24 cellular contexts compared by ENCODE assay signal in the genomic region with DNA sequence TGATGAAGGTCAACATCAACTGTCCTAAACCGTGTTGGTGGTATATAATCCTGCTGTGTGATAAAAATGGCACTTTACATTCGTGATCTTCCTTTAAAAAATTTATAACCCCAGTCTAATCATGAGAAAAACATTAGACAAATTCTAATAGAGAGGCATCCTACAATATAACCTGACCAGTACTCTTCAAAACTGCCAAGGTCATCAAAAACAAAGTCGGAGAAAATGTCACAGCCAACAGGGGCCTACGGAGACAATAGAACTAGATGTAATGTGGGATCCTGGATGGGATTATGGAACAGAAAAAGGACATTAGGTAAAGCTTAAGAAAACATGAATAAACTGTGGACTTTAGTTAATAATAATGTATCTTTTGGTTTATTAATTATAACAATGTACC. TPM values are rescaled to one million over a fixed set of nuclear protein-coding genes. Genes with fewer than 3 reads are reported as not detected.
DNase-seq lines count a peak whose midpoint lies in the region; ATAC-seq, FAIRE-seq and TF ChIP-seq lines count a peak whose summit lies in the region.
"Had no signal": no experiment of that assay in that cellular context is flagged by ENCODE, and none has a peak within 500 bp of the region (broad histone marks: within the 10 kb centered on the region; RNA-seq: fewer than 3 reads in every experiment).

No MANE protein-coding gene starts in this region.

- no peak overlapping the region for H3K27ac ChIP-seq in HepG2 (ENCODE audit: extremely low read length, insufficient read depth, low read length)
- H3K27ac ChIP-seq in right lobe of liver = no peak overlapping the region
- H3K27ac ChIP-seq in Karpas-422 (ENCODE audit: low read length) = no peak overlapping the region
- no peak overlapping the region for H3K27ac ChIP-seq in H1 (ENCODE audit: low read depth, low read length)
- no peak overlapping the region for H3K27ac ChIP-seq in suprapubic skin
- no peak overlapping the region for H3K27ac ChIP-seq in heart right ventricle
- H3K27ac ChIP-seq: 22Rv1, BLaER1 had no signal

- H3K27me3 ChIP-seq in HepG2 (ENCODE audit: control insufficient read depth in 1 of 2, insufficient read depth in 2 of 2, low read length in 2 of 2) (no peaks in the 10 kb centered on the region), right lobe of liver (no peaks in the 10 kb centered on the region), Karpas-422 (ENCODE audit: low read length) (no peaks in the 10 kb centered on the region), H1 (replicated peaks in 1 of 4; ENCODE audit: control insufficient read depth in 3 of 4, extremely low read depth in 1 of 4, insufficient read depth in 3 of 4, low read length in 3 of 4) (no peaks in the 10 kb centered on the region), suprapubic skin (no peaks in the 10 kb centered on the region), heart right ventricle (no peaks in the 10 kb centered on the region)
- H3K27me3 ChIP-seq: BE2C, BLaER1 had no signal

- no peak overlapping the region for H2BK120ac ChIP-seq in H1 (replicated peaks; ENCODE audit: low read depth, low read length)

- no peak overlapping the region for H3K4ac ChIP-seq in H1 (replicated peaks; ENCODE audit: insufficient read length, low read depth, low read length)

- POLR2A ChIA-PET in HepG2 (lab: Yijun Ruan, JAX) (no interaction called here), H1 (lab: Charles Lee; ENCODE audit: partially characterized antibody) (no interaction called here)

- H3K79me1 ChIP-seq in H1 (ENCODE audit: low read depth, low read length) = no peaks in the 10 kb centered on the region

- H3K9me2 ChIP-seq in Karpas-422 (replicated peaks; ENCODE audit: insufficient read depth, low read length) = no peaks in the 10 kb centered on the region

- H3K18ac ChIP-seq in H1 (ENCODE audit: extremely low read depth, low read length) = no peak overlapping the region

- no peak overlapping the region for H2AFZ ChIP-seq in HepG2 (ENCODE audit: low read length)
- H2AFZ ChIP-seq in Karpas-422 (ENCODE audit: low read length) = no peak overlapping the region
- no peak overlapping the region for H2AFZ ChIP-seq in H1 (ENCODE audit: low read length)

- H4K91ac ChIP-seq in H1 (replicated peaks; ENCODE audit: insufficient read length, low read length) = no peak overlapping the region

- FAIRE-seq in HepG2 (lab: Jason Lieb, UNC) = no peak
- no peak for FAIRE-seq in H1 (lab: Jason Lieb, UNC)
- FAIRE-seq: GM12878, GM12892, GM18507 had no signal

- no peak overlapping the region for H2BK20ac ChIP-seq in H1 (ENCODE audit: low read length)

- TF ChIP-seq POLR2A in HepG2 (IDR thresholded peaks at IDR 0.05; ENCODE audit: insufficient read depth in 1 of 2, low read depth in 2 of 2, low read length in 2 of 2) (no peak), right lobe of liver (IDR thresholded peaks at IDR 0.05) (no peak), H1 (IDR thresholded peaks at IDR 0.05; ENCODE audit: control extremely low read depth in 1 of 2, low read depth in 2 of 2, low read length in 2 of 2) (no peak), suprapubic skin (IDR thresholded peaks at IDR 0.05) (no peak)

- no peak overlapping the region for H2AK5ac ChIP-seq in H1 (ENCODE audit: low read depth, low read length)

- BruUV-seq in HepG2 (replicated peaks; lab: Mats Ljungman, UMichigan) = no TSS peak

- peaks cover 5% of the 10 kb centered on the region; the same call in 1 of the 2 replicates for H3K4me1 ChIP-seq in HepG2 (ENCODE audit: insufficient read depth, low read length)
- no peaks in the 10 kb centered on the region for H3K4me1 ChIP-seq in right lobe of liver
- peaks cover 7% of the 10 kb centered on the region for H3K4me1 ChIP-seq in Karpas-422 (ENCODE audit: low read length)
- H3K4me1 ChIP-seq in H1 (replicated peaks in 1 of 4; ENCODE audit: control insufficient read depth in 3 of 4, insufficient read depth in 4 of 4, low read length in 3 of 4) = no peaks in the 10 kb centered on the region
- no peaks in the 10 kb centered on the region for H3K4me1 ChIP-seq in suprapubic skin
- no peaks in the 10 kb centered on the region for H3K4me1 ChIP-seq in heart right ventricle
- H3K4me1 ChIP-seq: BE2C had no signal

- H3K36me3 ChIP-seq in HepG2 (replicated peaks in 1 of 2; ENCODE audit: control insufficient read depth in 1 of 2, insufficient read depth in 2 of 2, low read length in 2 of 2) (no peaks in the 10 kb centered on the region), right lobe of liver (no peaks in the 10 kb centered on the region), Karpas-422 (ENCODE audit: insufficient read depth, low read length) (no peaks in the 10 kb centered on the region), H1 (ENCODE audit: control insufficient read depth in 2 of 4, insufficient read depth in 4 of 4, low read length in 3 of 4) (no peaks in the 10 kb centered on the region), suprapubic skin (no peaks in the 10 kb centered on the region), heart right ventricle (no peaks in the 10 kb centered on the region)
- H3K36me3 ChIP-seq: BE2C, BLaER1 had no signal

- CTCF ChIA-PET in HepG2 (lab: Yijun Ruan, JAX; ENCODE audit: low intra/inter-chr PET ratio, low total read pairs) = no interaction called here
- CTCF ChIA-PET in H1 (lab: Charles Lee; ENCODE audit: partially characterized antibody) = interaction anchor here (1.1 to 1.4 kb wide), 2 partner anchors 10 to 195 kb away, joined by 3 to 5 read pairs; no protein-coding TSS in a partner anchor

- H4K20me1 ChIP-seq in HepG2 (ENCODE audit: insufficient read depth, low read length) (no peaks in the 10 kb centered on the region), Karpas-422 (ENCODE audit: insufficient read depth, low read depth, low read length) (no peaks in the 10 kb centered on the region), H1 (replicated peaks in 1 of 2; ENCODE audit: control insufficient read depth in 1 of 2, insufficient read depth in 2 of 2, low read length in 2 of 2) (no peaks in the 10 kb centered on the region)
- H4K20me1 ChIP-seq: BLaER1 had no signal

- TF ChIP-seq EP300 in HepG2 (IDR thresholded peaks at IDR 0.05; ENCODE audit: low read depth in 2 of 2, low read length in 2 of 2) (no peak), HepG2 (CRISPR knock-in tag; IDR thresholded peaks at IDR 0.05; ENCODE audit: borderline replicate concordance) (no peak), H1 (IDR thresholded peaks at IDR 0.05; ENCODE audit: borderline replicate concordance in 1 of 2, low read depth in 2 of 2, low read length in 2 of 2) (no peak), suprapubic skin (IDR thresholded peaks at IDR 0.05) (no peak)

- ATAC-seq in HepG2 = no peak
- ATAC-seq in right lobe of liver = no peak
- ATAC-seq in heart right ventricle = no peak
- ATAC-seq: GM12878 had no signal

- H3K9ac ChIP-seq in HepG2 (ENCODE audit: insufficient read depth, low read depth, low read length) = no peak overlapping the region
- H3K9ac ChIP-seq in Karpas-422 (ENCODE audit: low read length) = no peak overlapping the region
- H3K9ac ChIP-seq in H1 (replicated peaks in 1 of 4; ENCODE audit: extremely low read depth in 1 of 4, low read depth in 3 of 4, low read length in 3 of 4) = no peak overlapping the region
- H3K9ac ChIP-seq: BLaER1 had no signal

- no peak overlapping the region for H3K56ac ChIP-seq in H1 (replicated peaks; ENCODE audit: insufficient read length, low read depth, low read length)

- H3K23ac ChIP-seq in H1 (ENCODE audit: insufficient read length) = no peak overlapping the region

- H3K4me3 ChIP-seq in HepG2 (replicated peaks in 1 of 3; ENCODE audit: insufficient read depth in 1 of 3, low read depth in 2 of 3, low read length in 3 of 3) (no peak overlapping the region), right lobe of liver (no peak overlapping the region), Karpas-422 (ENCODE audit: low read length) (no peak overlapping the region), H1 (ENCODE audit: extremely low read depth in 1 of 4, insufficient read depth in 2 of 4, low read depth in 3 of 4, low read length in 4 of 4) (no peak overlapping the region), suprapubic skin (no peak overlapping the region), heart right ventricle (no peak overlapping the region)
- H3K4me3 ChIP-seq: BLaER1, GM12878 had no signal

- H4K5ac ChIP-seq in H1 (ENCODE audit: insufficient read length, low read depth, low read length) = no peak overlapping the region

- no peak overlapping the region for H2BK15ac ChIP-seq in H1 (ENCODE audit: low read length)

- H3K23me2 ChIP-seq in H1 (ENCODE audit: low read depth, low read length) = no peaks in the 10 kb centered on the region

- no peak overlapping the region for H2BK12ac ChIP-seq in H1 (ENCODE audit: low read depth, low read length)

- TF ChIP-seq RAD21 in HepG2 (CRISPR knock-in tag; IDR thresholded peaks at IDR 0.05) (no peak), H1 (IDR thresholded peaks at IDR 0.05 in 1 of 2, conservative IDR thresholded peaks at IDR 0.05 in 1 of 2; ENCODE audit: low read depth in 2 of 2, low read length in 2 of 2) (no peak)

- in situ Hi-C loops in HepG2 (cut with HindIII; ENCODE audit: extremely low pct_ligation_motif_present, low pct_unique_long_range_greater_than_20kb) = no loop called here

- H3K4me2 ChIP-seq in HepG2 (ENCODE audit: low read depth, low read length) (no peak overlapping the region), Karpas-422 (ENCODE audit: low read depth, low read length, poor library complexity, severe bottlenecking) (no peak overlapping the region), H1 (ENCODE audit: insufficient read depth in 1 of 2, low read depth in 2 of 2, low read length in 2 of 2) (no peak overlapping the region)
- H3K4me2 ChIP-seq: BLaER1 had no signal

- H4K8ac ChIP-seq in H1 (ENCODE audit: extremely low read depth, insufficient read depth, low read length) = no peak overlapping the region

- DNase-seq in HepG2 (ENCODE audit: low spot score) (no peak), right lobe of liver (no peak), Karpas-422 (peak; percentile 33), H1 (ENCODE audit: low read depth in 1 of 2, low spot score in 2 of 2) (no peak), NCI-H345 (lab: John Stamatoyannopoulos, UW) (no peak), suprapubic skin (ENCODE audit: low spot score in 2 of 2) (no peak), heart right ventricle (no peak)
- DNase-seq: ACHN; BE2C; C1 segment of cervical spinal cord; CD4-positive, alpha-beta memory T cell; CD4-positive, CD25-positive, alpha-beta regulatory T cell; CD8-positive, alpha-beta memory T cell; COR-L47; DMS 273 treated with DMSO at 0.1 percent for 48 hours; DMS79; DND-41; EL; GDM1 had no signal

- intact Hi-C loops in HepG2 (cut with micrococcal nuclease; ENCODE audit: unreplicated experiment) (no loop called here), right lobe of liver (cut with DNase I) (no loop called here), heart right ventricle (cut with DNase I) (loop anchor here in 1 of 10 donors (10.0 kb wide), 1 partner anchor 60 kb away; no protein-coding TSS in a partner anchor)

- no peak overlapping the region for H3K14ac ChIP-seq in H1 (ENCODE audit: insufficient read length)

- TF ChIP-seq CTCF in HepG2 (CRISPR knock-in tag; IDR thresholded peaks at IDR 0.05) (no peak), right lobe of liver (IDR thresholded peaks at IDR 0.05) (no peak), H1 (IDR thresholded peaks at IDR 0.05; ENCODE audit: control extremely low read depth in 1 of 3, insufficient read depth in 1 of 3, low read depth in 1 of 3, low read length in 3 of 3) (no peak), suprapubic skin (IDR thresholded peaks at IDR 0.05) (no peak), heart right ventricle (IDR thresholded peaks at IDR 0.05) (no peak)

- no peak overlapping the region for H2BK5ac ChIP-seq in H1 (ENCODE audit: low read depth, low read length)

- H3K9me3 ChIP-seq in HepG2 (ENCODE audit: low read length) (no peaks in the 10 kb centered on the region), right lobe of liver (no peaks in the 10 kb centered on the region), Karpas-422 (ENCODE audit: low read length) (no peaks in the 10 kb centered on the region), H1 (ENCODE audit: insufficient read depth in 2 of 2, low read depth in 1 of 2, low read length in 1 of 2) (no peaks in the 10 kb centered on the region), suprapubic skin (no peaks in the 10 kb centered on the region), heart right ventricle (peaks cover 0 to 6% (median 0%) of the 10 kb centered on the region in 11 donors)
- H3K9me3 ChIP-seq: BE2C had no signal

- H3K79me2 ChIP-seq in HepG2 (ENCODE audit: insufficient read depth, low read length) (no peaks in the 10 kb centered on the region), Karpas-422 (ENCODE audit: low read length) (no peaks in the 10 kb centered on the region), H1 (ENCODE audit: control insufficient read depth in 1 of 2, insufficient read depth in 2 of 2, low read length in 2 of 2) (no peaks in the 10 kb centered on the region)

- WGBS in HepG2 (ENCODE audit: low lambda C conversion rate) = 92% methylated on average over 4 of the region's 4 CpGs
- 92% methylated on average over 4 of the region's 4 CpGs for WGBS in right lobe of liver (ENCODE audit: insufficient coverage, low coverage, low lambda C conversion rate, missing lambda C conversion rate)
- WGBS in H1 (ENCODE audit: extremely low coverage in 1 of 2, insufficient coverage in 1 of 2, insufficient read length in 1 of 2, insufficient replicate concordance in 2 of 2, low coverage in 1 of 2, low lambda C conversion rate in 2 of 2, missing lambda C conversion rate in 1 of 2), 2 experiments = 83% methylated on average over 4 of the region's 4 CpGs; no CpG with 5 or more reads in 1 of the 2 experiments
- WGBS in suprapubic skin = 86% methylated on average over 4 of the region's 4 CpGs
- WGBS in heart right ventricle, 2 donors = 85 to 87% methylated on average over 4 of the region's 4 CpGs

RNA-seq across cellular contexts. Expression of gene CDKN2C, which starts 25.0 kb away (rescaled TPM):
- 13.7 and 14.0 TPM in 2 replicates for total RNA-seq in HepG2 (2016; rRNA removed; fragmentation: Illumina TruSeq; extraction: Trizol)
- 4.5 and 4.8 TPM in 2 replicates for total RNA-seq in HepG2 (2016; cell fraction: cytosol; rRNA removed; fragmentation: Illumina TruSeq; extraction: Trizol; ENCODE audit: low read depth)
- 12.6 and 14.5 TPM in 2 replicates for total RNA-seq in HepG2 (2016; cell fraction: insoluble cytoplasmic fraction; rRNA removed; fragmentation: Illumina TruSeq; extraction: Trizol)
- 8.9 and 9.6 TPM in 2 replicates for total RNA-seq in HepG2 (2016; cell fraction: membrane; rRNA removed; fragmentation: Illumina TruSeq; extraction: Trizol)
- total RNA-seq in HepG2 (2016; cell fraction: nucleus; rRNA removed; fragmentation: Illumina TruSeq; extraction: Trizol) = 8.9 and 10.3 TPM in 2 replicates
- 5.1 and 7.8 TPM in 2 replicates for polyA plus RNA-seq in HepG2 (2011; rRNA removed)
- 7.3 and 7.5 TPM in 2 replicates for polyA plus RNA-seq in HepG2 (2011; cell fraction: cytosol; rRNA removed)
- polyA plus RNA-seq in HepG2 (2011; cell fraction: nucleus; rRNA removed) = 2.3 and 4.0 TPM in 2 replicates
- polyA plus RNA-seq in HepG2 (2012) = 4.7 and 10.1 TPM in 2 replicates
- 3.9 and 4.1 TPM in 2 replicates for polyA plus RNA-seq in HepG2 (2016; cell fraction: cytosol; fragmentation: Illumina TruSeq; extraction: Trizol; ENCODE audit: low read depth)
- 21.4 and 22.7 TPM in 2 replicates for polyA plus RNA-seq in HepG2 (2016; cell fraction: insoluble cytoplasmic fraction; fragmentation: Illumina TruSeq; extraction: Trizol; ENCODE audit: low read depth)
- polyA plus RNA-seq in HepG2 (2016; cell fraction: membrane; fragmentation: Illumina TruSeq; extraction: Trizol; ENCODE audit: low read depth) = 9.0 and 9.1 TPM in 2 replicates
- 13.7 and 14.7 TPM in 2 replicates for polyA plus RNA-seq in HepG2 (2016; cell fraction: nucleus; fragmentation: Illumina TruSeq; extraction: Trizol; ENCODE audit: insufficient read depth, low read depth)
- polyA minus RNA-seq in HepG2 (2011; rRNA and poly(A)+ RNA removed; ENCODE audit: low replicate concordance) = 5.8 and 52.1 TPM in 2 replicates
- polyA minus RNA-seq in HepG2 (2011; cell fraction: cytosol; rRNA and poly(A)+ RNA removed) = 4.9 and 5.0 TPM in 2 replicates
- polyA minus RNA-seq in HepG2 (2011; cell fraction: nucleus; rRNA and poly(A)+ RNA removed) = 3.1 and 7.9 TPM in 2 replicates
- 1 to 10 TPM; 1.2 to 6.7 (median 3.1) TPM for total RNA-seq in right lobe of liver
- 16.8 and 18.5 TPM in 2 replicates for total RNA-seq in Karpas-422 (2014; rRNA removed; shearing (Covaris generic); ENCODE audit: low replicate concordance)
- total RNA-seq in H1 (2021; fragmentation: NEBNext Ultra II Directional; extraction: Animal tissue kit (Norgen Biotek cat#: 25700)) = not detected in 2 replicates
- polyA plus RNA-seq in H1 (2011; rRNA removed) = 0.05 TPM in 1 of 2 replicates, not detected in the other
- polyA plus RNA-seq in H1 (2011; cell fraction: cytosol; rRNA removed) = not detected
- 0.06 TPM for polyA plus RNA-seq in H1 (2011; cell fraction: nucleus; rRNA removed)
- not detected in 4 replicates for polyA plus RNA-seq in H1 (2012, experiment 1 of 2)
- not detected for polyA plus RNA-seq in H1 (2012, experiment 2 of 2)
- polyA plus RNA-seq in H1 (2013, experiment 1 of 2) = not detected
- polyA plus RNA-seq in H1 (2013, experiment 2 of 2) = not detected
- polyA minus RNA-seq in H1 (2011; rRNA and poly(A)+ RNA removed) = not detected in 2 replicates
- 0.81 TPM for polyA minus RNA-seq in H1 (2011; cell fraction: cytosol; rRNA and poly(A)+ RNA removed)
- 0.50 TPM for polyA minus RNA-seq in H1 (2011; cell fraction: nucleus; rRNA and poly(A)+ RNA removed)
- 10 to 100 TPM in 3 of 4 donors, 1 to 10 TPM in 1; 9.9 to 13.0 (median 11.1) TPM for total RNA-seq in suprapubic skin
- total RNA-seq in heart right ventricle = 10 to 100 TPM in 9 of 10 donors, 1 to 10 TPM in 1; 8.2 to 26.3 (median 12.8) TPM
- polyA plus RNA-seq in heart right ventricle = 10 to 100 TPM in 1 of 2 donors, 1 to 10 TPM in 1; 9.1 to 11.3 TPM

RNA-seq across cellular contexts. Expression of gene FAF1, which starts 34.9 kb away (rescaled TPM):
- total RNA-seq in HepG2 (2016; rRNA removed; fragmentation: Illumina TruSeq; extraction: Trizol) (63.3 and 82.8 TPM in 2 replicates), right lobe of liver (10 to 100 TPM; 24.1 to 32.4 (median 31.6) TPM), suprapubic skin (10 to 100 TPM; 35.1 to 61.6 (median 45.4) TPM), heart right ventricle (100 to 1,000 TPM in 1 of 10 donors, 10 to 100 TPM in 9; 81.4 to 102 (median 90.8) TPM)
- total RNA-seq in HepG2 (2016; cell fraction: cytosol; rRNA removed; fragmentation: Illumina TruSeq; extraction: Trizol; ENCODE audit: low read depth) = 40.5 and 48.6 TPM in 2 replicates
- 63.0 and 76.3 TPM in 2 replicates for total RNA-seq in HepG2 (2016; cell fraction: insoluble cytoplasmic fraction; rRNA removed; fragmentation: Illumina TruSeq; extraction: Trizol)
- 58.2 and 67.7 TPM in 2 replicates for total RNA-seq in HepG2 (2016; cell fraction: membrane; rRNA removed; fragmentation: Illumina TruSeq; extraction: Trizol)
- 57.2 and 61.7 TPM in 2 replicates for total RNA-seq in HepG2 (2016; cell fraction: nucleus; rRNA removed; fragmentation: Illumina TruSeq; extraction: Trizol)
- polyA plus RNA-seq in HepG2 (2011; rRNA removed) (15.6 and 19.4 TPM in 2 replicates), H1 (2011; rRNA removed) (5.9 and 10.8 TPM in 2 replicates), heart right ventricle (10 to 100 TPM; 30.9 to 62.3 TPM)
- 8.4 and 15.7 TPM in 2 replicates for polyA plus RNA-seq in HepG2 (2011; cell fraction: cytosol; rRNA removed)
- 5.8 and 7.7 TPM in 2 replicates for polyA plus RNA-seq in HepG2 (2011; cell fraction: nucleus; rRNA removed)
- 38.8 and 46.7 TPM in 2 replicates for polyA plus RNA-seq in HepG2 (2012)
- polyA plus RNA-seq in HepG2 (2016; cell fraction: cytosol; fragmentation: Illumina TruSeq; extraction: Trizol; ENCODE audit: low read depth) = 21.2 and 29.2 TPM in 2 replicates
- 72.2 and 73.8 TPM in 2 replicates for polyA plus RNA-seq in HepG2 (2016; cell fraction: insoluble cytoplasmic fraction; fragmentation: Illumina TruSeq; extraction: Trizol; ENCODE audit: low read depth)
- polyA plus RNA-seq in HepG2 (2016; cell fraction: membrane; fragmentation: Illumina TruSeq; extraction: Trizol; ENCODE audit: low read depth) = 36.3 and 46.3 TPM in 2 replicates
- 32.7 and 33.6 TPM in 2 replicates for polyA plus RNA-seq in HepG2 (2016; cell fraction: nucleus; fragmentation: Illumina TruSeq; extraction: Trizol; ENCODE audit: insufficient read depth, low read depth)
- 14.1 and 57.5 TPM in 2 replicates for polyA minus RNA-seq in HepG2 (2011; rRNA and poly(A)+ RNA removed; ENCODE audit: low replicate concordance)
- polyA minus RNA-seq in HepG2 (2011; cell fraction: cytosol; rRNA and poly(A)+ RNA removed) = 29.2 and 31.0 TPM in 2 replicates
- 53.7 and 80.9 TPM in 2 replicates for polyA minus RNA-seq in HepG2 (2011; cell fraction: nucleus; rRNA and poly(A)+ RNA removed)
- total RNA-seq in Karpas-422 (2014; rRNA removed; shearing (Covaris generic); ENCODE audit: low replicate concordance) = 51.5 and 112 TPM in 2 replicates
- total RNA-seq in H1 (2021; fragmentation: NEBNext Ultra II Directional; extraction: Animal tissue kit (Norgen Biotek cat#: 25700)) = 63.9 and 65.9 TPM in 2 replicates
- 16.2 TPM for polyA plus RNA-seq in H1 (2011; cell fraction: cytosol; rRNA removed)
- polyA plus RNA-seq in H1 (2011; cell fraction: nucleus; rRNA removed) = 4.7 TPM
- 41.9 to 60.7 TPM (median 46.5 TPM) in 4 replicates for polyA plus RNA-seq in H1 (2012, experiment 1 of 2)
- 7.3 TPM for polyA plus RNA-seq in H1 (2012, experiment 2 of 2)
- polyA plus RNA-seq in H1 (2013, experiment 1 of 2) = 21.9 TPM
- 23.1 TPM for polyA plus RNA-seq in H1 (2013, experiment 2 of 2)
- 44.3 and 62.3 TPM in 2 replicates for polyA minus RNA-seq in H1 (2011; rRNA and poly(A)+ RNA removed)
- 19.8 TPM for polyA minus RNA-seq in H1 (2011; cell fraction: cytosol; rRNA and poly(A)+ RNA removed)
- polyA minus RNA-seq in H1 (2011; cell fraction: nucleus; rRNA and poly(A)+ RNA removed) = 54.6 TPM

Comparison
In these comparisons a context has a peak if more than half of its experiments do, and no peak if none do; other contexts are left out.
1. Of the 41 proteins assayed by ChIP-seq in both HepG2 and H1: peak only in HepG2: none; only in H1: none; in both: MAFK; in neither: 40.